Comparison of ENCODE assay signal across 1 cellular context in the genomic region with DNA sequence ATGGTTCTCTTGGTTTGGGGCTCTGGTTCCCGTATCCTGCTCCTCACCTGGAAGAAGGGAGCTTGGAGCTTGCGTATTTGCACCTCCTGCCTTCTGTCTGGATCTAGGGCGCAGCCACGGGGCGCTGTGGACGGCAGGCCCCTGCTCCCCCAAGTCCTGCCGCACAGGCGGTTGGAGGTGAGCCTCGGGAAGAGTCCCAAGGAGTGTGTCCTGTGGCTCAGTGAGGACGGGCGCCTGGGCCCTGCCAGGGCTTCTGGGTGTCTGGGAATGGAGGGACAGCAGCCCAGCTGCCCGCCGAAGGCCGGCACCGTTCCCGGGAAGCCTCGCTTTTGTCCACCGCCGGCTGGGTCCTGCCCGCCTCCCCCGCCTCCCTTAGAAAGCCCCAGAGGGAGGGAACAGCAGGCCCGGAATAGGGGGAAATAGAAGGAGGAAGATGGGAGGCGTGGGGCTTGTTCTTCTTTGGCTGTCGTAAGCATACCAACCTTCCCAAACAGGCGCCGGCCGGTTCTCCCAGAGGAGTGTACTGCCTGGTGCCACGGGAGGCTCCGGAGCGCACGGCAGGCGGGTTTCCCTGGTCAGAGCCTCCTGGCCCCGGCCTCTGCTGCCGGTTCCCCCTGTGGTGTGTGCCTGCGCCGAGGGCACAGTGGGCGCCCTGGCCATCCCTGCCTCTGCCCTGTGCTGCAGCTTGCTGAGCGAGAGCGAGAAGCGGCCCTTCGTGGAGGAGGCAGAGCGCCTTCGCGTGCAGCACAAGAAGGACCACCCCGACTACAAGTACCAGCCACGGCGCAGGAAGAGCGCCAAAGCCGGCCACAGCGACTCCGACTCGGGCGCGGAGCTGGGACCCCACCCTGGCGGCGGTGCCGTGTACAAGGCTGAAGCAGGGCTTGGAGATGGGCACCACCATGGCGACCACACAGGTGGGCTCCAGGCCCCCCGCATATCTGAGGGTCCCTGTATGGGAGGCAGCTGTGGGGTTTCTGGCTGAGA.
TF ChIP-seq lines count a peak whose summit lies in the region.

No MANE protein-coding gene starts in this region.

TF ChIP-seq in A549, 52 proteins besides CTCF, POLR2A, EP300 and RAD21 (continued from another document):
- TF ChIP-seq RNF2 (IDR thresholded peaks at IDR 0.05; ENCODE audit: borderline replicate concordance, low read depth) (no peak), EHMT2 (IDR thresholded peaks at IDR 0.05; ENCODE audit: low read depth) (no peak), NR3C1 (IDR thresholded peaks at IDR 0.05) (no peak), HOXA7 (CRISPR knock-in tag; IDR thresholded peaks at IDR 0.05) (no peak), TFCP2L1 (CRISPR knock-in tag; IDR thresholded peaks at IDR 0.05) (no peak), HDAC2 (IDR thresholded peaks at IDR 0.05) (no peak), ZC3H11A (IDR thresholded peaks at IDR 0.05) (no peak)
- TF ChIP-seq, protein P1, sequence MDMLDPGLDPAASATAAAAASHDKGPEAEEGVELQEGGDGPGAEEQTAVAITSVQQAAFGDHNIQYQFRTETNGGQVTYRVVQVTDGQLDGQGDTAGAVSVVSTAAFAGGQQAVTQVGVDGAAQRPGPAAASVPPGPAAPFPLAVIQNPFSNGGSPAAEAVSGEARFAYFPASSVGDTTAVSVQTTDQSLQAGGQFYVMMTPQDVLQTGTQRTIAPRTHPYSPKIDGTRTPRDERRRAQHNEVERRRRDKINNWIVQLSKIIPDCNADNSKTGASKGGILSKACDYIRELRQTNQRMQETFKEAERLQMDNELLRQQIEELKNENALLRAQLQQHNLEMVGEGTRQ (IDR thresholded peaks at IDR 0.05): no peak
